ENCODE assay signal across 25 cellular contexts in the genomic region with DNA sequence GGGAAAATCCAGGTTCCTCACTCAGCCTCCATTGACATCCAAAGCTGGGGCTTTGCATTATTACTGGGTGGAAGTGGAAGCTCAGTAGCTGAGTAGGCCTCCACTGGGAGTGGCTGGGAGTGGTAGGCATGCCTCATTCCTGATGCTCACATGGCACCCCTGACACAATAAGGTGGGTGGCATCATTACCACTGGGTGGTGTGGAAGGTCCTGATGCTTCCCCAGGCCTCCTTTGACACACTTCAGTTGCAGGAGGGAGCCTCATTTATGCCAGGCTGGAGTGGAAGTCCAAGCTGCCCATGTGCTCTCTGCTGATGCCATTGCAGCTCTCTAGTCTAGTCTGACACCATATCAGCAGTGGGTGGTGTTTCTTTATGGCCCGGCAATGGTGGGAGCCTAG. TPM values are rescaled to one million over a fixed set of nuclear protein-coding genes. Genes with fewer than 3 reads are reported as not detected.
DNase-seq lines count a peak whose midpoint lies in the region; ATAC-seq, FAIRE-seq and TF ChIP-seq lines count a peak whose summit lies in the region.
"Had no signal": no experiment of that assay in that cellular context is flagged by ENCODE, and none has a peak within 500 bp of the region (broad histone marks: within the 10 kb centered on the region; RNA-seq: fewer than 3 reads in every experiment).

No MANE protein-coding gene starts in this region.

- intact Hi-C loops in Right ventricle myocardium inferior (cut with DNase I), result no loop called here
- intact Hi-C loops in heart left ventricle (cut with DNase I), result loop anchor here in 1 of 10 donors (10.0 kb wide), 1 partner anchor 199 kb away; no protein-coding TSS in a partner anchor
- intact Hi-C loops in upper lobe of right lung (cut with DNase I), result no loop called here

- WGBS in heart left ventricle, 4 donors, result 96 to 100% (median 99%) methylated on average over 1 of the region's 1 CpG

- H3K9me3 Mint-ChIP-seq in immature natural killer cell, result peaks cover 22 to 56% (median 31%) of the 10 kb centered on the region in 6 donors

- DNase-seq in Right ventricle myocardium inferior (ENCODE audit: missing footprints), result peak; percentile 26
- no peak for DNase-seq in heart left ventricle
- DNase-seq in immature natural killer cell, result no peak
- peak; percentile 45 for DNase-seq in upper lobe of right lung
- no peak for DNase-seq in GM19239 (ENCODE audit: insufficient read length, low spot score)
- DNase-seq in GM13976 (ENCODE audit: low spot score), result no peak
- DNase-seq: ACHN; AML-193; BE2C; Calu3; CD4-positive, alpha-beta memory T cell; COR-L47; DMS153; DND-41; GM23248; H9 had no signal

- H3K27me3 ChIP-seq in heart left ventricle (no peaks in the 10 kb centered on the region), upper lobe of right lung (no peaks in the 10 kb centered on the region)
- H3K27me3 ChIP-seq: BE2C; BLaER1 treated with 17β-estradiol and CSF1 and Interleukin-3, amounts not matched to agents 10 nM and 100 nM had no signal

- TF ChIP-seq CTCF in heart left ventricle (IDR thresholded peaks at IDR 0.05), result no peak
- no peak for TF ChIP-seq CTCF in upper lobe of right lung (IDR thresholded peaks at IDR 0.05)
- no peak for TF ChIP-seq CTCF in GM13976 (IDR thresholded peaks at IDR 0.05; ENCODE audit: borderline replicate concordance, control extremely low read depth, extremely low read depth, insufficient read depth, missing control alignments)

- no peak for ATAC-seq in Right ventricle myocardium inferior
- no peak for ATAC-seq in heart left ventricle
- peak; percentile 84 for ATAC-seq in upper lobe of right lung
- ATAC-seq: HCT116 had no signal

- H3K4me1 ChIP-seq in heart left ventricle (no peaks in the 10 kb centered on the region), upper lobe of right lung (no peaks in the 10 kb centered on the region)
- H3K4me1 ChIP-seq: BE2C; BLaER1 treated with 17β-estradiol and CSF1 and Interleukin-3, amounts not matched to agents 10 nM and 100 nM had no signal

- peak overlapping the region; percentile 60 to 97 (median 89) for H3K4me3 Mint-ChIP-seq in immature natural killer cell
- H3K4me3 Mint-ChIP-seq: CD14-positive monocyte; CD4-positive, alpha-beta memory T cell; H9 had no signal

- H3K36me3 Mint-ChIP-seq in immature natural killer cell, result peaks cover 31 to 48% (median 37%) of the 10 kb centered on the region in 3 donors
- H3K36me3 Mint-ChIP-seq: CD14-positive monocyte; CD4-positive, alpha-beta memory T cell had no signal

- TF ChIP-seq POLR2A in heart left ventricle (IDR thresholded peaks at IDR 0.05), result no peak

- FAIRE-seq in GM19239 (lab: Jason Lieb, UNC), result no peak
- FAIRE-seq: A204.1, G401.6, GM12892, GM18507 had no signal

- in situ Hi-C loops in GM13976 (cut with MboI; ENCODE audit: low sequenced_read_pairs, unreplicated experiment), result loop anchor here (25.0 kb wide), 1 partner anchor 202 kb away; a partner anchor contains a TSS

- H3K4me1 Mint-ChIP-seq in immature natural killer cell, result peaks cover 89 to 98% of the 10 kb centered on the region in 2 donors
- H3K4me1 Mint-ChIP-seq: CD14-positive monocyte; CD4-positive, alpha-beta memory T cell; H9 had no signal

- H3K27ac Mint-ChIP-seq in immature natural killer cell, result peak overlapping the region; percentile 60 to 84 (median 79)
- H3K27ac Mint-ChIP-seq: CD14-positive monocyte; CD4-positive, alpha-beta memory T cell; H9 had no signal

- H3K9me3 ChIP-seq in heart left ventricle (peaks cover 0 to 37% (median 11%) of the 10 kb centered on the region in 12 donors), upper lobe of right lung (no peaks in the 10 kb centered on the region)
- H3K9me3 ChIP-seq: BE2C had no signal

- H3K36me3 ChIP-seq in heart left ventricle, result no peaks in the 10 kb centered on the region
- no peaks in the 10 kb centered on the region for H3K36me3 ChIP-seq in upper lobe of right lung
- H3K36me3 ChIP-seq: BE2C; BLaER1 treated with 17β-estradiol and CSF1 and Interleukin-3, amounts not matched to agents 10 nM and 100 nM had no signal

- H3K27me3 Mint-ChIP-seq in immature natural killer cell (ENCODE audit: low read depth in 3 of 3), result peaks cover 0 to 5% (median 3%) of the 10 kb centered on the region in 3 donors

- H3K27ac ChIP-seq in heart left ventricle (no peak overlapping the region), upper lobe of right lung (no peak overlapping the region)
- H3K27ac ChIP-seq: 22Rv1; BLaER1 treated with 17β-estradiol and CSF1 and Interleukin-3, amounts not matched to agents 10 nM and 100 nM; GM23248 had no signal

- H3K4me3 ChIP-seq in heart left ventricle, result no peak overlapping the region
- no peak overlapping the region for H3K4me3 ChIP-seq in upper lobe of right lung
- H3K4me3 ChIP-seq: BLaER1 treated with 17β-estradiol and CSF1 and Interleukin-3, amounts not matched to agents 10 nM and 100 nM; GM23248 had no signal

RNA-seq across cellular contexts. Expression of a gene that starts 48.2 kb away (rescaled TPM):
- 0.60 TPM for total RNA-seq in Right ventricle myocardium inferior
- 1 to 10 TPM in 2 of 9 donors, under 1 TPM in 5, not detected in 2; 0.38 to 5.2 (median 0.54) TPM for total RNA-seq in heart left ventricle
- polyA plus RNA-seq in heart left ventricle, result under 1 TPM in 1 of 2 donors, not detected in 1; 0.11 TPM
- 10 to 100 TPM in 2 of 3 donors, 1 to 10 TPM in 1; 9.4 to 24.8 (median 24.3) TPM for polyA plus RNA-seq in immature natural killer cell
- total RNA-seq in upper lobe of right lung, result 4.0 TPM
- total RNA-seq: Calu3; CD4-positive, alpha-beta memory T cell; GM23248; H4 had no signal
- polyA plus RNA-seq: CD4-positive, alpha-beta memory T cell; GM23248 had no signal

Comparison
In these comparisons a context has a peak if more than half of its experiments do, and no peak if none do; other contexts are left out.
1. DNase-seq: peak in Right ventricle myocardium inferior (single experiment) and upper lobe of right lung (single experiment); none in heart left ventricle (0 of 5), immature natural killer cell (0 of 3), GM19239 (single experiment) and GM13976 (single experiment).